In the genomic region with DNA sequence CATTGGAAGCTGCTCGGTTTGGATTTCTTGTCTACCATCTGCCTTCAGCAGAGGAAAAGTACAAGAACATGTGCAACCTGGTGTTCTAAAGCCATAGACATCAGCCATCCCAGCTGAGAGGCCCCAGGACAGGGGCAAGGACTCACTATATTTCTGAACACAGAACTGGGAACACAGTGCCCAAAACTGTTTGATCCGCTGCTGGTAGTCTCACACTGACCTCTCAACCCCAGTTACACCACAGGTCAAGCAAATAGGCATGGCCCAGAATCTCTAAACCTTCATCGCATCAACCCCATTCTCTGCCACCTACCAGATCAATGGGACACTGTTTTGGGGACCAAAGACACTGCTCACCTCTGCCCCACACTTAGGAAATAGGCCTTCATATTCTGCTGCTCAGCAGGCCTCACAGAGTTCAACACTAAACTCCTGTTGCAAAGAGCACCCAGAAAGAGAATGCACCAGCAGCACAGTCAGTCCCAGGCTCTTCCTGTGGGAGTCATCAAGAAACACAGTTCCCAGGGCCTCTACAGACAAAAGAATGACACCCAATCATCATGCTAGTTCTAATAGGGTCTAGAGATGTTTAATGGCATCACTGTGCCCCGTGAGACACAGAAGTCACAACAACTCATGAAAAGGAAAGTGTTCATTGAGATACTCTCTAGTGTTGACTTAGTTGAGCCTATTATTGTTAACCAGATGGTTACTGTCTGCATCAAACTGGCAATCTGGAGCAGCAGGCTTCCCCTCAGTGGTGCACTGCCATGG, we compare ENCODE assay signal across 11 cellular contexts. TPM values are rescaled to one million over a fixed set of nuclear protein-coding genes. Genes with fewer than 3 reads are reported as not detected.
DNase-seq lines count a peak whose midpoint lies in the region; FAIRE-seq and TF ChIP-seq lines count a peak whose summit lies in the region.
"Had no signal": no experiment of that assay in that cellular context is flagged by ENCODE, and none has a peak within 500 bp of the region (broad histone marks: within the 10 kb centered on the region; RNA-seq: fewer than 3 reads in every experiment).

No MANE protein-coding gene starts in this region.

- H3K27me3 ChIP-seq in cardiac muscle cell = no peaks in the 10 kb centered on the region
- no peaks in the 10 kb centered on the region for H3K27me3 ChIP-seq in NT2/D1 (ENCODE audit: insufficient read depth, insufficient read length)
- H3K27me3 ChIP-seq in tibial artery = no peaks in the 10 kb centered on the region

- no peaks in the 10 kb centered on the region for H3K36me3 ChIP-seq in cardiac muscle cell
- no peaks in the 10 kb centered on the region for H3K36me3 ChIP-seq in NT2/D1 (ENCODE audit: insufficient read depth, insufficient read length, low read length)
- no peaks in the 10 kb centered on the region for H3K36me3 ChIP-seq in tibial artery

- H3K27ac ChIP-seq in cardiac muscle cell = peak overlapping the region; percentile 80
- H3K27ac ChIP-seq in tibial artery = peak overlapping the region; percentile 51

- H3K4me1 ChIP-seq in cardiac muscle cell (ENCODE audit: low read depth) (peaks cover 12% of the 10 kb centered on the region), NT2/D1 (ENCODE audit: insufficient read depth, insufficient read length) (no peaks in the 10 kb centered on the region), tibial artery (peaks cover 0 to 17% (median 12%) of the 10 kb centered on the region in 4 donors)

- DNase-seq in cardiac muscle cell (ENCODE audit: low read depth in 1 of 2, low spot score in 1 of 2) = peak in 1 of 2 donors; percentile 37
- no peak for DNase-seq in cardiac septum (ENCODE audit: low spot score)
- no peak for DNase-seq in NT2/D1 (ENCODE audit: low read depth, low spot score)
- no peak for DNase-seq in tibial artery
- DNase-seq in D721Med (ENCODE audit: insufficient read length, low spot score) = no peak
- no peak for DNase-seq in activated CD4-positive, alpha-beta T cell treated with anti-CD3 and anti-CD28 coated beads, Interleukin-2, amount 50 U/mL, for 48 hours
- no peak for DNase-seq in RCC 7860 (ENCODE audit: low spot score)
- DNase-seq: amniotic stem cell, immature natural killer cell, NCI-H2107 had no signal

- intact Hi-C loops in cardiac septum (cut with DNase I) (loop anchor here (5.0 kb wide), 1 partner anchor 37 kb away; no protein-coding TSS in a partner anchor), tibial artery (cut with DNase I; ENCODE audit: low total_unique reads) (no loop called here)

- H3K9me3 ChIP-seq in cardiac muscle cell (ENCODE audit: low read depth) = no peaks in the 10 kb centered on the region
- H3K9me3 ChIP-seq in NT2/D1 (ENCODE audit: insufficient read depth, low read length) = no peaks in the 10 kb centered on the region
- H3K9me3 ChIP-seq in iPS-18c (ENCODE audit: control insufficient read depth, insufficient read depth, low read length) = no peaks in the 10 kb centered on the region
- H3K9me3 ChIP-seq in tibial artery = no peaks in the 10 kb centered on the region

- TF ChIP-seq CTCF in cardiac muscle cell (IDR thresholded peaks at IDR 0.05; ENCODE audit: low read depth, low read length) (no peak), tibial artery (IDR thresholded peaks at IDR 0.05) (no peak), D721Med (IDR thresholded peaks at IDR 0.05; ENCODE audit: insufficient read depth, missing control alignments) (no peak)

- no peak overlapping the region for H3K9ac ChIP-seq in NT2/D1 (ENCODE audit: insufficient read length, low read depth)

- H3K4me3 ChIP-seq in cardiac muscle cell (peak overlapping the region; percentile 34), NT2/D1 (ENCODE audit: insufficient read length, low read depth) (peak overlapping the region; percentile 79), iPS-18c (ENCODE audit: insufficient read depth, low read depth, low read length) (peak overlapping the region; percentile 84), tibial artery (peak overlapping the region in 1 of 2 donors; percentile 55)

- FAIRE-seq in D721Med (lab: Jason Lieb, UNC) (no peak), RCC 7860 (lab: Jason Lieb, UNC) (no peak)

RNA-seq across cellular contexts. Expression of a gene that starts 1.8 kb away (rescaled TPM):
- 11.9 and 16.8 TPM in 2 replicates for total RNA-seq in cardiac muscle cell
- 11.4 and 12.0 TPM in 2 replicates for polyA plus RNA-seq in cardiac muscle cell
- total RNA-seq in cardiac septum = 35.1 TPM

RNA-seq across cellular contexts. Expression of a gene that starts 20.1 kb away (rescaled TPM):
- total RNA-seq in cardiac muscle cell = 36.9 and 42.6 TPM in 2 replicates
- polyA plus RNA-seq in cardiac muscle cell = 15.2 and 20.0 TPM in 2 replicates
- 20.0 TPM for total RNA-seq in cardiac septum
